In genomic region chr1:117679868-117680267, GRCh38 we compare ENCODE assay signal across 18 cellular contexts.
DNase-seq lines count a peak whose midpoint lies in the region; ATAC-seq and TF ChIP-seq lines count a peak whose summit lies in the region.
"Had no signal": no experiment of that assay in that cellular context is flagged by ENCODE, and none has a peak within 500 bp of the region (broad histone marks: within the 10 kb centered on the region; RNA-seq: fewer than 3 reads in every experiment).

No MANE protein-coding gene starts in this region.

- H2BK12ac ChIP-seq in mesenchymal stem cell (ENCODE audit: low read length in 2 of 2), result no peak overlapping the region

- no peak overlapping the region for H3K4me3 Mint-ChIP-seq in activated T-cell treated with anti-CD3 and anti-CD28 coated beads, Interleukin-2, amount 50 U/mL, for 24 hours
- H3K4me3 Mint-ChIP-seq: B cell; CD4-positive, alpha-beta memory T cell had no signal

- H3K9me3 Mint-ChIP-seq in activated T-cell treated with anti-CD3 and anti-CD28 coated beads, Interleukin-2, amount 50 U/mL, for 24 hours, result no peaks in the 10 kb centered on the region
- H3K9me3 Mint-ChIP-seq: CD4-positive, alpha-beta memory T cell had no signal

- no peak overlapping the region for H2BK15ac ChIP-seq in mesenchymal stem cell (ENCODE audit: low read depth, poor library complexity, severe bottlenecking)

- peaks cover 3 to 80% (median 21%) of the 10 kb centered on the region in 12 donors for H3K4me1 ChIP-seq in heart left ventricle
- H3K4me1 ChIP-seq in body of pancreas, result peaks cover 51% of the 10 kb centered on the region
- peaks cover 1% of the 10 kb centered on the region for H3K4me1 ChIP-seq in mesenchymal stem cell (ENCODE audit: control insufficient read depth, insufficient read depth, low read depth, low read length)
- peaks cover 74 to 85% (median 83%) of the 10 kb centered on the region in 3 donors for H3K4me1 ChIP-seq in skeletal muscle tissue (ENCODE audit: control insufficient read depth in 3 of 3, insufficient read depth in 3 of 3, low read length in 3 of 3)
- H3K4me1 ChIP-seq: HAP-1 had no signal

- 55 to 65% (median 59%) methylated on average over 4 of the region's 4 CpGs for WGBS in heart left ventricle, 4 donors
- WGBS in body of pancreas, 2 donors, result 18 to 26% methylated on average over 3 to 4 of the region's 4 CpGs
- 81% methylated on average over 4 of the region's 4 CpGs for WGBS in mesenchymal stem cell

- H3K14ac ChIP-seq in mesenchymal stem cell (ENCODE audit: low read length in 2 of 2), result peak overlapping the region in 1 of 2 experiments; percentile 71

- no peaks in the 10 kb centered on the region for H3K27me3 Mint-ChIP-seq in activated T-cell treated with anti-CD3 and anti-CD28 coated beads, Interleukin-2, amount 50 U/mL, for 24 hours
- H3K27me3 Mint-ChIP-seq: B cell had no signal

- peak overlapping the region in 9 of 12 donors; percentile 65 to 93 (median 84) for H3K27ac ChIP-seq in heart left ventricle
- peak overlapping the region; percentile 39 to 67 (median 54) for H3K27ac ChIP-seq in body of pancreas
- no peak overlapping the region for H3K27ac ChIP-seq in mesenchymal stem cell (ENCODE audit: low read length, poor library complexity, severe bottlenecking)
- H3K27ac ChIP-seq in skeletal muscle tissue (ENCODE audit: low read depth, low read length), result peak overlapping the region; percentile 57
- H3K27ac ChIP-seq: C4-2B had no signal

- no peak overlapping the region for H3K4me2 ChIP-seq in mesenchymal stem cell (ENCODE audit: low read length, poor library complexity, severe bottlenecking)

- peak overlapping the region; percentile 12 for H4K91ac ChIP-seq in mesenchymal stem cell (ENCODE audit: low read length)

- H2BK5ac ChIP-seq in mesenchymal stem cell (ENCODE audit: low read depth, low read length, poor library complexity, severe bottlenecking), result no peak overlapping the region

- no peaks in the 10 kb centered on the region for H3K79me1 ChIP-seq in mesenchymal stem cell (replicated peaks; ENCODE audit: low read length, poor library complexity, severe bottlenecking)

- peak overlapping the region in 1 of 2 experiments; percentile 58 for H3K18ac ChIP-seq in mesenchymal stem cell (ENCODE audit: low read depth in 1 of 2, low read length in 2 of 2)

- no peak overlapping the region for H4K8ac ChIP-seq in mesenchymal stem cell (ENCODE audit: low read length)

- no peak for TF ChIP-seq CTCF in heart left ventricle (IDR thresholded peaks at IDR 0.05)
- no peak for TF ChIP-seq CTCF in body of pancreas (IDR thresholded peaks at IDR 0.05)

- no peak overlapping the region for H3K23ac ChIP-seq in mesenchymal stem cell (ENCODE audit: low read length in 2 of 2)

- no peaks in the 10 kb centered on the region for H3K36me3 Mint-ChIP-seq in activated T-cell treated with anti-CD3 and anti-CD28 coated beads, Interleukin-2, amount 50 U/mL, for 24 hours (ENCODE audit: low read depth)
- H3K36me3 Mint-ChIP-seq: CD4-positive, alpha-beta memory T cell had no signal

- no peak for DNase-seq in heart left ventricle
- DNase-seq in left ventricle myocardium superior, result no peak
- DNase-seq in body of pancreas, result no peak
- no peak for DNase-seq in mesenchymal stem cell
- no peak for DNase-seq in stimulated activated naive CD8-positive, alpha-beta T cell treated with anti-CD3 and anti-CD28 coated beads, Interleukin-15, Interleukin-2, amounts not matched to agents 100 U/mL and 50 U/mL, for 24 hours
- DNase-seq in activated T-cell treated with anti-CD3 and anti-CD28 coated beads, Interleukin-2, amount 50 U/mL, for 24 hours, result no peak
- DNase-seq: ACHN; CD4-positive, alpha-beta memory T cell; COR-L47; DMS153; DMS79 treated with DMSO at 0.1 percent for 48 hours; EL had no signal

- H3K4me1 Mint-ChIP-seq in activated T-cell treated with anti-CD3 and anti-CD28 coated beads, Interleukin-2, amount 50 U/mL, for 24 hours (ENCODE audit: low read depth), result no peaks in the 10 kb centered on the region

- no peak overlapping the region for H2AK5ac ChIP-seq in mesenchymal stem cell (ENCODE audit: low read length, severe bottlenecking)

- no peaks in the 10 kb centered on the region for H3K9me3 ChIP-seq in heart left ventricle
- H3K9me3 ChIP-seq in body of pancreas, result no peaks in the 10 kb centered on the region
- H3K9me3 ChIP-seq in mesenchymal stem cell (ENCODE audit: control insufficient read depth, low read length), result no peaks in the 10 kb centered on the region
- no peaks in the 10 kb centered on the region for H3K9me3 ChIP-seq in skeletal muscle tissue (ENCODE audit: control insufficient read depth in 3 of 3, low read length in 3 of 3)
- H3K9me3 ChIP-seq: HAP-1 had no signal

- ATAC-seq in heart left ventricle (no peak), left ventricle myocardium superior (no peak), body of pancreas (no peak), GM19467 (IDR thresholded peaks at IDR 0.05; ENCODE audit: unreplicated experiment) (no peak)
- no peak for ATAC-seq in stimulated activated naive CD8-positive, alpha-beta T cell treated with anti-CD3 and anti-CD28 coated beads, Interleukin-15, Interleukin-2, amounts not matched to agents 100 U/mL and 50 U/mL, for 24 hours
- ATAC-seq: HepG2 had no signal

- no peak overlapping the region for H3K4ac ChIP-seq in mesenchymal stem cell (ENCODE audit: low read depth in 1 of 2, low read length in 2 of 2)

- intact Hi-C loops in heart left ventricle (cut with DNase I) (loop anchor here in 5 of 10 donors (5.0 to 10.0 kb wide), 3 partner anchors 72 to 145 kb away; no protein-coding TSS in a partner anchor), left ventricle myocardium superior (cut with micrococcal nuclease) (loop anchor here (5.0 kb wide), 1 partner anchor 73 kb away; the partner anchor contains the start of gene TENT5C), body of pancreas (cut with DNase I) (loop anchor here (10.0 kb wide), 1 partner anchor 65 kb away; no protein-coding TSS in a partner anchor)

- H3K27me3 ChIP-seq in heart left ventricle (no peaks in the 10 kb centered on the region), body of pancreas (no peaks in the 10 kb centered on the region), mesenchymal stem cell (ENCODE audit: control insufficient read depth in 1 of 2, insufficient read depth in 1 of 2, low read length in 2 of 2) (peaks cover 8 to 11% of the 10 kb centered on the region in 2 experiments), skeletal muscle tissue (ENCODE audit: control insufficient read depth in 3 of 3, insufficient read depth in 3 of 3, low read length in 3 of 3) (no peaks in the 10 kb centered on the region)

- H2AFZ ChIP-seq in mesenchymal stem cell (ENCODE audit: low read depth, low read length), result no peak overlapping the region

- H3K4me3 ChIP-seq in heart left ventricle (no peak overlapping the region), body of pancreas (no peak overlapping the region), mesenchymal stem cell (ENCODE audit: insufficient read depth in 1 of 2, low read depth in 1 of 2, low read length in 2 of 2) (no peak overlapping the region), skeletal muscle tissue (ENCODE audit: low read length in 3 of 3) (no peak overlapping the region)
- H3K4me3 ChIP-seq: HAP-1 had no signal

- no peak overlapping the region for H3K9ac ChIP-seq in mesenchymal stem cell (ENCODE audit: low read length)
- no peak overlapping the region for H3K9ac ChIP-seq in skeletal muscle tissue (ENCODE audit: low read depth in 1 of 3, low read length in 3 of 3)

- TF ChIP-seq POLR2A in heart left ventricle (IDR thresholded peaks at IDR 0.05) (no peak), body of pancreas (IDR thresholded peaks at IDR 0.05) (no peak)

- no peak overlapping the region for H2BK120ac ChIP-seq in mesenchymal stem cell (ENCODE audit: low read depth, low read length)

- H3K36me3 ChIP-seq in heart left ventricle (no peaks in the 10 kb centered on the region), body of pancreas (replicated peaks in 1 of 2; ENCODE audit: insufficient read depth in 1 of 2, low read depth in 2 of 2) (no peaks in the 10 kb centered on the region), mesenchymal stem cell (ENCODE audit: control insufficient read depth in 1 of 2, insufficient read depth in 2 of 2, low read depth in 1 of 2, low read length in 2 of 2) (no peaks in the 10 kb centered on the region), skeletal muscle tissue (ENCODE audit: control insufficient read depth in 3 of 3, insufficient read depth in 3 of 3, low read length in 3 of 3) (no peaks in the 10 kb centered on the region)
- H3K36me3 ChIP-seq: HAP-1 had no signal

- H3K27ac Mint-ChIP-seq in activated T-cell treated with anti-CD3 and anti-CD28 coated beads, Interleukin-2, amount 50 U/mL, for 24 hours, result no peak overlapping the region
- H3K27ac Mint-ChIP-seq: B cell; CD4-positive, alpha-beta memory T cell had no signal
